Comparison of ENCODE assay signal across 1 cellular context in the genomic region with DNA sequence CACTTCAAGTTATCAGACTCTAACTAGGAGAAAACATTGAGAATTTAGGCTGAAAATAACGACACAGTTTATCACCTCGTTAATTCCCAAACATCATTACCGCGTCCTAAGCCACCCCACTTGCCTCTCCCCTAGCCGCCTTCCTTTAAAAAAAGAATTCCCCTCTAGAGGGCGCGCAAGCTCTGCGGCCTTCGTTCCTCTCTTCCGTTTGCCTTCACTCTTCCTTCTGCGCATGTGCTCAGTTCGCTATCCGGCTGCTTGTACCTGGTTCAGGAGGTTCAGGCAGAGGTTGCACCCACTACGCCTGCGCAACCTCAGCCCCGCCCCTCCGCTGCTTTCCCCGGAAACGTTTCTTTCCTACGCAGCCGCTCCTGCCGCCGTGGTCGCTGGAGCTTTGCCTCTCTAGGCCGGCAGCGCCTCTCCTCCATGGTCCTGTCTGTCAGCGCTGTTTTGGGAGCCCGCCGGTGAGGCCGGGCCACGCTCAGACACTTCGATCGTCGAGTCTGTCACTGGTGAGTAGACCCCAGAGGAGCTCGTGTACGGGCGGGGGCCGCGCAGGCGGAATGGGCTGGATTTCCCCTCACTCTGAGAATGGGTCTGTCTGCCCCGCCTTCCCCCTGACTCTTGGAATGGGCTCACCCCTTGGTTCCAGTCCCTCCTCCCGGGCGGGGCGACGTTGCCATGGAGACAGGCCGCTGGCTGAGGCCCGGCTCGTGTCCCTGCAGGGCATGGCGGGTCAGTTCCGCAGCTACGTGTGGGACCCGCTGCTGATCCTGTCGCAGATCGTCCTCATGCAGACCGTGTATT.
TF ChIP-seq lines count a peak whose summit lies in the region.

A gene (plus strand): TSS at position 353 of the 807 bp plus-strand sequence. CDS start 376 bp downstream, at position 729.

TF ChIP-seq in K562, 482 proteins besides CTCF, POLR2A, EP300 and RAD21 (continued from another document and continues in another):
- TF ChIP-seq, protein P1, sequence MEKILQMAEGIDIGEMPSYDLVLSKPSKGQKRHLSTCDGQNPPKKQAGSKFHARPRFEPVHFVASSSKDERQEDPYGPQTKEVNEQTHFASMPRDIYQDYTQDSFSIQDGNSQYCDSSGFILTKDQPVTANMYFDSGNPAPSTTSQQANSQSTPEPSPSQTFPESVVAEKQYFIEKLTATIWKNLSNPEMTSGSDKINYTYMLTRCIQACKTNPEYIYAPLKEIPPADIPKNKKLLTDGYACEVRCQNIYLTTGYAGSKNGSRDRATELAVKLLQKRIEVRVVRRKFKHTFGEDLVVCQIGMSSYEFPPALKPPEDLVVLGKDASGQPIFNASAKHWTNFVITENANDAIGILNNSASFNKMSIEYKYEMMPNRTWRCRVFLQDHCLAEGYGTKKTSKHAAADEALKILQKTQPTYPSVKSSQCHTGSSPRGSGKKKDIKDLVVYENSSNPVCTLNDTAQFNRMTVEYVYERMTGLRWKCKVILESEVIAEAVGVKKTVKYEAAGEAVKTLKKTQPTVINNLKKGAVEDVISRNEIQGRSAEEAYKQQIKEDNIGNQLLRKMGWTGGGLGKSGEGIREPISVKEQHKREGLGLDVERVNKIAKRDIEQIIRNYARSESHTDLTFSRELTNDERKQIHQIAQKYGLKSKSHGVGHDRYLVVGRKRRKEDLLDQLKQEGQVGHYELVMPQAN (IDR thresholded peaks at IDR 0.05; ENCODE audit: borderline replicate concordance), result peak; percentile 98
- no peak for TF ChIP-seq SMARCA5 (IDR thresholded peaks at IDR 0.05)
- TF ChIP-seq, protein P2, sequence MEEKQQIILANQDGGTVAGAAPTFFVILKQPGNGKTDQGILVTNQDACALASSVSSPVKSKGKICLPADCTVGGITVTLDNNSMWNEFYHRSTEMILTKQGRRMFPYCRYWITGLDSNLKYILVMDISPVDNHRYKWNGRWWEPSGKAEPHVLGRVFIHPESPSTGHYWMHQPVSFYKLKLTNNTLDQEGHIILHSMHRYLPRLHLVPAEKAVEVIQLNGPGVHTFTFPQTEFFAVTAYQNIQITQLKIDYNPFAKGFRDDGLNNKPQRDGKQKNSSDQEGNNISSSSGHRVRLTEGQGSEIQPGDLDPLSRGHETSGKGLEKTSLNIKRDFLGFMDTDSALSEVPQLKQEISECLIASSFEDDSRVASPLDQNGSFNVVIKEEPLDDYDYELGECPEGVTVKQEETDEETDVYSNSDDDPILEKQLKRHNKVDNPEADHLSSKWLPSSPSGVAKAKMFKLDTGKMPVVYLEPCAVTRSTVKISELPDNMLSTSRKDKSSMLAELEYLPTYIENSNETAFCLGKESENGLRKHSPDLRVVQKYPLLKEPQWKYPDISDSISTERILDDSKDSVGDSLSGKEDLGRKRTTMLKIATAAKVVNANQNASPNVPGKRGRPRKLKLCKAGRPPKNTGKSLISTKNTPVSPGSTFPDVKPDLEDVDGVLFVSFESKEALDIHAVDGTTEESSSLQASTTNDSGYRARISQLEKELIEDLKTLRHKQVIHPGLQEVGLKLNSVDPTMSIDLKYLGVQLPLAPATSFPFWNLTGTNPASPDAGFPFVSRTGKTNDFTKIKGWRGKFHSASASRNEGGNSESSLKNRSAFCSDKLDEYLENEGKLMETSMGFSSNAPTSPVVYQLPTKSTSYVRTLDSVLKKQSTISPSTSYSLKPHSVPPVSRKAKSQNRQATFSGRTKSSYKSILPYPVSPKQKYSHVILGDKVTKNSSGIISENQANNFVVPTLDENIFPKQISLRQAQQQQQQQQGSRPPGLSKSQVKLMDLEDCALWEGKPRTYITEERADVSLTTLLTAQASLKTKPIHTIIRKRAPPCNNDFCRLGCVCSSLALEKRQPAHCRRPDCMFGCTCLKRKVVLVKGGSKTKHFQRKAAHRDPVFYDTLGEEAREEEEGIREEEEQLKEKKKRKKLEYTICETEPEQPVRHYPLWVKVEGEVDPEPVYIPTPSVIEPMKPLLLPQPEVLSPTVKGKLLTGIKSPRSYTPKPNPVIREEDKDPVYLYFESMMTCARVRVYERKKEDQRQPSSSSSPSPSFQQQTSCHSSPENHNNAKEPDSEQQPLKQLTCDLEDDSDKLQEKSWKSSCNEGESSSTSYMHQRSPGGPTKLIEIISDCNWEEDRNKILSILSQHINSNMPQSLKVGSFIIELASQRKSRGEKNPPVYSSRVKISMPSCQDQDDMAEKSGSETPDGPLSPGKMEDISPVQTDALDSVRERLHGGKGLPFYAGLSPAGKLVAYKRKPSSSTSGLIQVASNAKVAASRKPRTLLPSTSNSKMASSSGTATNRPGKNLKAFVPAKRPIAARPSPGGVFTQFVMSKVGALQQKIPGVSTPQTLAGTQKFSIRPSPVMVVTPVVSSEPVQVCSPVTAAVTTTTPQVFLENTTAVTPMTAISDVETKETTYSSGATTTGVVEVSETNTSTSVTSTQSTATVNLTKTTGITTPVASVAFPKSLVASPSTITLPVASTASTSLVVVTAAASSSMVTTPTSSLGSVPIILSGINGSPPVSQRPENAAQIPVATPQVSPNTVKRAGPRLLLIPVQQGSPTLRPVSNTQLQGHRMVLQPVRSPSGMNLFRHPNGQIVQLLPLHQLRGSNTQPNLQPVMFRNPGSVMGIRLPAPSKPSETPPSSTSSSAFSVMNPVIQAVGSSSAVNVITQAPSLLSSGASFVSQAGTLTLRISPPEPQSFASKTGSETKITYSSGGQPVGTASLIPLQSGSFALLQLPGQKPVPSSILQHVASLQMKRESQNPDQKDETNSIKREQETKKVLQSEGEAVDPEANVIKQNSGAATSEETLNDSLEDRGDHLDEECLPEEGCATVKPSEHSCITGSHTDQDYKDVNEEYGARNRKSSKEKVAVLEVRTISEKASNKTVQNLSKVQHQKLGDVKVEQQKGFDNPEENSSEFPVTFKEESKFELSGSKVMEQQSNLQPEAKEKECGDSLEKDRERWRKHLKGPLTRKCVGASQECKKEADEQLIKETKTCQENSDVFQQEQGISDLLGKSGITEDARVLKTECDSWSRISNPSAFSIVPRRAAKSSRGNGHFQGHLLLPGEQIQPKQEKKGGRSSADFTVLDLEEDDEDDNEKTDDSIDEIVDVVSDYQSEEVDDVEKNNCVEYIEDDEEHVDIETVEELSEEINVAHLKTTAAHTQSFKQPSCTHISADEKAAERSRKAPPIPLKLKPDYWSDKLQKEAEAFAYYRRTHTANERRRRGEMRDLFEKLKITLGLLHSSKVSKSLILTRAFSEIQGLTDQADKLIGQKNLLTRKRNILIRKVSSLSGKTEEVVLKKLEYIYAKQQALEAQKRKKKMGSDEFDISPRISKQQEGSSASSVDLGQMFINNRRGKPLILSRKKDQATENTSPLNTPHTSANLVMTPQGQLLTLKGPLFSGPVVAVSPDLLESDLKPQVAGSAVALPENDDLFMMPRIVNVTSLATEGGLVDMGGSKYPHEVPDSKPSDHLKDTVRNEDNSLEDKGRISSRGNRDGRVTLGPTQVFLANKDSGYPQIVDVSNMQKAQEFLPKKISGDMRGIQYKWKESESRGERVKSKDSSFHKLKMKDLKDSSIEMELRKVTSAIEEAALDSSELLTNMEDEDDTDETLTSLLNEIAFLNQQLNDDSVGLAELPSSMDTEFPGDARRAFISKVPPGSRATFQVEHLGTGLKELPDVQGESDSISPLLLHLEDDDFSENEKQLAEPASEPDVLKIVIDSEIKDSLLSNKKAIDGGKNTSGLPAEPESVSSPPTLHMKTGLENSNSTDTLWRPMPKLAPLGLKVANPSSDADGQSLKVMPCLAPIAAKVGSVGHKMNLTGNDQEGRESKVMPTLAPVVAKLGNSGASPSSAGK (IDR thresholded peaks at IDR 0.05), result no peak; the same call in 1 of the 2 replicates
- TF ChIP-seq HCFC1 (IDR thresholded peaks at IDR 0.05; ENCODE audit: low read depth, low read length), result peak; percentile 81
- TF ChIP-seq HDAC6 (IDR thresholded peaks at IDR 0.05; ENCODE audit: low read depth, low read length), result no peak
- TF ChIP-seq HDAC3 (IDR thresholded peaks at IDR 0.05; ENCODE audit: borderline replicate concordance, partially characterized antibody), result no peak
- TF ChIP-seq ILF3 (IDR thresholded peaks at IDR 0.05; ENCODE audit: borderline replicate concordance), result no peak
- peak; percentile 93 for TF ChIP-seq XRCC5 (IDR thresholded peaks at IDR 0.05; ENCODE audit: low read depth, low read length)
- TF ChIP-seq ZNF696 (CRISPR knock-in tag; conservative IDR thresholded peaks at IDR 0.05), result no peak
- no peak for TF ChIP-seq ZNF174 (CRISPR knock-in tag; IDR thresholded peaks at IDR 0.05)
- TF ChIP-seq, protein P3, sequence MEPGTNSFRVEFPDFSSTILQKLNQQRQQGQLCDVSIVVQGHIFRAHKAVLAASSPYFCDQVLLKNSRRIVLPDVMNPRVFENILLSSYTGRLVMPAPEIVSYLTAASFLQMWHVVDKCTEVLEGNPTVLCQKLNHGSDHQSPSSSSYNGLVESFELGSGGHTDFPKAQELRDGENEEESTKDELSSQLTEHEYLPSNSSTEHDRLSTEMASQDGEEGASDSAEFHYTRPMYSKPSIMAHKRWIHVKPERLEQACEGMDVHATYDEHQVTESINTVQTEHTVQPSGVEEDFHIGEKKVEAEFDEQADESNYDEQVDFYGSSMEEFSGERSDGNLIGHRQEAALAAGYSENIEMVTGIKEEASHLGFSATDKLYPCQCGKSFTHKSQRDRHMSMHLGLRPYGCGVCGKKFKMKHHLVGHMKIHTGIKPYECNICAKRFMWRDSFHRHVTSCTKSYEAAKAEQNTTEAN (CRISPR knock-in tag; IDR thresholded peaks at IDR 0.05), result 0 out of 2 replicates have a peak, but pooled peaks have one; percentile 2
- no peak for TF ChIP-seq XRCC3 (IDR thresholded peaks at IDR 0.05)
- peak; percentile 98 for TF ChIP-seq RBFOX2 (IDR thresholded peaks at IDR 0.05; ENCODE audit: low read depth, low read length)
- peak; percentile 74; the same call in 1 of the 2 replicates for TF ChIP-seq ZBTB17 (CRISPR knock-in tag; IDR thresholded peaks at IDR 0.05)
- TF ChIP-seq, protein P4, sequence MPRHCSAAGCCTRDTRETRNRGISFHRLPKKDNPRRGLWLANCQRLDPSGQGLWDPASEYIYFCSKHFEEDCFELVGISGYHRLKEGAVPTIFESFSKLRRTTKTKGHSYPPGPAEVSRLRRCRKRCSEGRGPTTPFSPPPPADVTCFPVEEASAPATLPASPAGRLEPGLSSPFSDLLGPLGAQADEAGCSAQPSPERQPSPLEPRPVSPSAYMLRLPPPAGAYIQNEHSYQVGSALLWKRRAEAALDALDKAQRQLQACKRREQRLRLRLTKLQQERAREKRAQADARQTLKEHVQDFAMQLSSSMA (CRISPR knock-in tag; IDR thresholded peaks at IDR 0.05), result no peak
- no peak for TF ChIP-seq PTBP1 (IDR thresholded peaks at IDR 0.05; ENCODE audit: low read depth, low read length)
- TF ChIP-seq KLF16 (IDR thresholded peaks at IDR 0.05), result 0 out of 2 replicates have a peak, but pooled peaks have one; percentile 25
- peak in 2 of 3 experiments; percentile 63 to 75 for TF ChIP-seq YY1 (IDR thresholded peaks at IDR 0.05; ENCODE audit: borderline replicate concordance in 1 of 3, control insufficient read depth in 1 of 3, extremely low read depth in 1 of 3, insufficient read depth in 3 of 3, insufficient read length in 1 of 3, insufficient replicate concordance in 2 of 3, low read depth in 1 of 3, low read length in 2 of 3)
- TF ChIP-seq, protein P5, sequence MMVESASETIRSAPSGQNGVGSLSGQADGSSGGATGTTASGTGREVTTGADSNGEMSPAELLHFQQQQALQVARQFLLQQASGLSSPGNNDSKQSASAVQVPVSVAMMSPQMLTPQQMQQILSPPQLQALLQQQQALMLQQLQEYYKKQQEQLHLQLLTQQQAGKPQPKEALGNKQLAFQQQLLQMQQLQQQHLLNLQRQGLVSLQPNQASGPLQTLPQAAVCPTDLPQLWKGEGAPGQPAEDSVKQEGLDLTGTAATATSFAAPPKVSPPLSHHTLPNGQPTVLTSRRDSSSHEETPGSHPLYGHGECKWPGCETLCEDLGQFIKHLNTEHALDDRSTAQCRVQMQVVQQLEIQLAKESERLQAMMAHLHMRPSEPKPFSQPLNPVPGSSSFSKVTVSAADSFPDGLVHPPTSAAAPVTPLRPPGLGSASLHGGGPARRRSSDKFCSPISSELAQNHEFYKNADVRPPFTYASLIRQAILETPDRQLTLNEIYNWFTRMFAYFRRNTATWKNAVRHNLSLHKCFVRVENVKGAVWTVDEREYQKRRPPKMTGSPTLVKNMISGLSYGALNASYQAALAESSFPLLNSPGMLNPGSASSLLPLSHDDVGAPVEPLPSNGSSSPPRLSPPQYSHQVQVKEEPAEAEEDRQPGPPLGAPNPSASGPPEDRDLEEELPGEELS (CRISPR knock-in tag; IDR thresholded peaks at IDR 0.05; ENCODE audit: borderline replicate concordance), result no peak
- TF ChIP-seq PML (IDR thresholded peaks at IDR 0.05; ENCODE audit: low read length), result peak; percentile 49; the same call in 1 of the 2 replicates
- no peak for TF ChIP-seq ZNF232 (CRISPR knock-in tag; IDR thresholded peaks at IDR 0.05)
- peak; percentile 97 for TF ChIP-seq NR2C1 (IDR thresholded peaks at IDR 0.05)
- TF ChIP-seq NR2C1 (tag; IDR thresholded peaks at IDR 0.05), result peak; percentile 98
- TF ChIP-seq ZNF165 (CRISPR knock-in tag; IDR thresholded peaks at IDR 0.05; ENCODE audit: borderline replicate concordance), result no peak
- TF ChIP-seq DIDO1 (tag; IDR thresholded peaks at IDR 0.05; ENCODE audit: low read depth), result peak; percentile 26; the same call in 1 of the 2 replicates
